In genomic region chr5:662751-663435, GRCh38 we compare ENCODE assay signal across 1 cellular context.
TF ChIP-seq lines count a peak whose summit lies in the region.

No MANE protein-coding gene starts in this region.

TF ChIP-seq in SK-N-SH treated with all-trans-retinoic acid at 6 μM for 48 hours, 23 proteins besides CTCF, POLR2A, EP300 and RAD21 (continued from another document):
- TF ChIP-seq PPARA (CRISPR knock-in tag; IDR thresholded peaks at IDR 0.05; ENCODE audit: borderline replicate concordance) (no peak), RARB (CRISPR knock-in tag; IDR thresholded peaks at IDR 0.05) (no peak), CSDC2 (CRISPR knock-in tag; IDR thresholded peaks at IDR 0.05) (no peak)
TF ChIP-seq in SK-N-SH treated with all-trans-retinoic acid at 6 μM for 48 hours: peak in this region for 0.
